21 cellular contexts compared by ENCODE assay signal in the genomic region with DNA sequence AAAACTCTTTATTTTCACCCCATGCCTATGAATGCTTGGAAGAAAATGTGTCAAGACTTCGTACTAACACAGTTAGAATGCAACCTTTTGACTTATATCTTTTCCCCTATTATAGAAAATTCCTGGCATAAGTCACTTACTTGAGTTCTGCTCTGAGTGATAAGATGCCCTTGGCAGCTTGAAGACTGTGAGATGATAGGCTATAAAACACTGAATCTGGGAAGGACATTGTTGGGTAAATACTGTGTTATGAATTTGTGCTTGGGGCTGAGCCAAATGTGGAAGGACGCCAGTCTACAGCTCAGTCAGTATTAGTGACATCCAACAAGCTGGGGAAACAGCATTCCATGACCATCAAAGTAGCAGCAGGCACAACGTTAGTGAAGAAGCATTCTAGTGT.
A peak's percentile ranks its signal among the peaks of the same experiment; 100 is the strongest.
DNase-seq lines count a peak whose midpoint lies in the region; ATAC-seq and TF ChIP-seq lines count a peak whose summit lies in the region.
"Had no signal": no experiment of that assay in that cellular context is flagged by ENCODE, and none has a peak within 500 bp of the region (broad histone marks: within the 10 kb centered on the region; RNA-seq: fewer than 3 reads in every experiment).

No MANE protein-coding gene starts in this region.

- in situ Hi-C loops in GM13976 (cut with MboI; ENCODE audit: low sequenced_read_pairs, unreplicated experiment) = no loop called here

- DNase-seq in NCI-H1105 treated with DMSO at 0.1 percent for 48 hours (lab: John Stamatoyannopoulos, UW) = peak; percentile 20
- no peak for DNase-seq in NCI-H1105 (lab: John Stamatoyannopoulos, UW)
- peak; percentile 6 for DNase-seq in astrocyte of the hippocampus (ENCODE audit: low read depth, low spot score)
- DNase-seq in left lung = no peak
- DNase-seq in type B pancreatic cell (ENCODE audit: extremely low spot score, unreplicated experiment) = no peak
- DNase-seq in progenitor cell of endocrine pancreas (ENCODE audit: low spot score, unreplicated experiment) = no peak
- no peak for DNase-seq in GM13976 (ENCODE audit: low spot score)
- DNase-seq: 8988T; activated CD4-positive, alpha-beta T cell treated with anti-CD3 and anti-CD28 coated beads for 36 hours; activated CD8-positive, alpha-beta memory T cell treated with anti-CD3 and anti-CD28 coated beads, Interleukin-2, amount 50 U/mL, for 4 hours; activated naive CD4-positive, alpha-beta T cell treated with anti-CD3 and anti-CD28 coated beads for 36 hours; C1 segment of cervical spinal cord; effector CD8-positive, alpha-beta T cell; Kasumi-1; NCI-H1694 treated with DMSO at 0.1 percent for 48 hours; NCI-H748 treated with DMSO at 0.1 percent for 48 hours; stimulated activated CD4-positive, alpha-beta T cell treated with anti-CD3 and anti-CD28 coated beads, Interleukin-1b, Interleukin-23, amount 100 ng/mL, for 48 hours had no signal

- peaks cover 11% of the 10 kb centered on the region for H3K27me3 Mint-ChIP-seq in type B pancreatic cell
- H3K27me3 Mint-ChIP-seq in progenitor cell of endocrine pancreas = peaks cover 4% of the 10 kb centered on the region
- H3K27me3 Mint-ChIP-seq: natural killer cell treated with Interleukin-12 subunit alpha and Interleukin-12 subunit beta and Interleukin-15 and Interleukin-18, amount 100 ng/mL, for 72 hours had no signal

- no peaks in the 10 kb centered on the region for H3K36me3 ChIP-seq in left lung
- H3K36me3 ChIP-seq: suprapubic skin had no signal

- H3K27ac Mint-ChIP-seq in type B pancreatic cell = peak overlapping the region; percentile 24
- no peak overlapping the region for H3K27ac Mint-ChIP-seq in progenitor cell of endocrine pancreas
- H3K27ac Mint-ChIP-seq: activated CD4-positive, alpha-beta T cell treated with anti-CD3 and anti-CD28 coated beads for 36 hours; activated naive CD4-positive, alpha-beta T cell treated with anti-CD3 and anti-CD28 coated beads for 36 hours; natural killer cell treated with Interleukin-12 subunit alpha and Interleukin-12 subunit beta and Interleukin-15 and Interleukin-18, amount 100 ng/mL, for 72 hours had no signal

- ATAC-seq in left lung (peak; percentile 87), HG02885 (IDR thresholded peaks at IDR 0.05; ENCODE audit: poor library complexity, unreplicated experiment) (no peak)
- ATAC-seq: activated CD4-positive, alpha-beta T cell treated with anti-CD3 and anti-CD28 coated beads for 36 hours; natural killer cell treated with Interleukin-12 subunit alpha and Interleukin-12 subunit beta and Interleukin-15 and Interleukin-18, amount 100 ng/mL, for 72 hours had no signal

- H3K4me1 ChIP-seq in left lung = peaks cover 0 to 3% of the 10 kb centered on the region in 2 donors
- H3K4me1 ChIP-seq: suprapubic skin had no signal

- H3K4me1 Mint-ChIP-seq in type B pancreatic cell (ENCODE audit: unreplicated experiment) (peaks cover 20% of the 10 kb centered on the region), progenitor cell of endocrine pancreas (ENCODE audit: low read depth) (peaks cover 18% of the 10 kb centered on the region)
- H3K4me1 Mint-ChIP-seq: activated CD4-positive, alpha-beta T cell treated with anti-CD3 and anti-CD28 coated beads for 36 hours had no signal

- no peaks in the 10 kb centered on the region for H3K27me3 ChIP-seq in left lung
- H3K27me3 ChIP-seq: suprapubic skin had no signal

- H3K27ac ChIP-seq in left lung = peak overlapping the region in 1 of 2 donors; percentile 0
- H3K27ac ChIP-seq: RWPE1, suprapubic skin had no signal

- TF ChIP-seq CTCF in left lung (IDR thresholded peaks at IDR 0.05) (no peak), type B pancreatic cell (conservative IDR thresholded peaks at IDR 0.05) (no peak), progenitor cell of endocrine pancreas (IDR thresholded peaks at IDR 0.05; ENCODE audit: unreplicated experiment) (no peak), GM13976 (IDR thresholded peaks at IDR 0.05; ENCODE audit: borderline replicate concordance, control extremely low read depth, extremely low read depth, insufficient read depth, missing control alignments) (no peak)

- H3K4me3 ChIP-seq in left lung = no peak overlapping the region
- H3K4me3 ChIP-seq: suprapubic skin had no signal

- H3K9me3 ChIP-seq in left lung = no peaks in the 10 kb centered on the region
- H3K9me3 ChIP-seq: suprapubic skin had no signal

- no peaks in the 10 kb centered on the region for H3K36me3 Mint-ChIP-seq in type B pancreatic cell
- no peaks in the 10 kb centered on the region for H3K36me3 Mint-ChIP-seq in progenitor cell of endocrine pancreas (ENCODE audit: insufficient read depth)
- H3K36me3 Mint-ChIP-seq: natural killer cell treated with Interleukin-12 subunit alpha and Interleukin-12 subunit beta and Interleukin-15 and Interleukin-18, amount 100 ng/mL, for 72 hours had no signal

- intact Hi-C loops in left lung (cut with DNase I) = no loop called here

- H3K4me3 Mint-ChIP-seq in type B pancreatic cell (peak overlapping the region; percentile 30), progenitor cell of endocrine pancreas (ENCODE audit: low read depth) (no peak overlapping the region)
- H3K4me3 Mint-ChIP-seq: activated CD4-positive, alpha-beta T cell treated with anti-CD3 and anti-CD28 coated beads for 36 hours; activated naive CD4-positive, alpha-beta T cell treated with anti-CD3 and anti-CD28 coated beads for 36 hours; natural killer cell treated with Interleukin-12 subunit alpha and Interleukin-12 subunit beta and Interleukin-15 and Interleukin-18, amount 100 ng/mL, for 72 hours had no signal

- peaks cover 5% of the 10 kb centered on the region for H3K9me3 Mint-ChIP-seq in type B pancreatic cell
- no peaks in the 10 kb centered on the region for H3K9me3 Mint-ChIP-seq in progenitor cell of endocrine pancreas (ENCODE audit: low read depth)
- H3K9me3 Mint-ChIP-seq: activated naive CD4-positive, alpha-beta T cell treated with anti-CD3 and anti-CD28 coated beads for 36 hours; natural killer cell treated with Interleukin-12 subunit alpha and Interleukin-12 subunit beta and Interleukin-15 and Interleukin-18, amount 100 ng/mL, for 72 hours had no signal

Comparison
In these comparisons a context has a peak if more than half of its experiments do, and no peak if none do; other contexts are left out.
1. DNase-seq: peak in NCI-H1105 treated with DMSO at 0.1 percent for 48 hours (single experiment) and astrocyte of the hippocampus (single experiment); none in NCI-H1105 (single experiment), left lung (0 of 2), type B pancreatic cell (single experiment), progenitor cell of endocrine pancreas (single experiment) and GM13976 (single experiment).